12 cellular contexts compared by ENCODE assay signal in the genomic region with DNA sequence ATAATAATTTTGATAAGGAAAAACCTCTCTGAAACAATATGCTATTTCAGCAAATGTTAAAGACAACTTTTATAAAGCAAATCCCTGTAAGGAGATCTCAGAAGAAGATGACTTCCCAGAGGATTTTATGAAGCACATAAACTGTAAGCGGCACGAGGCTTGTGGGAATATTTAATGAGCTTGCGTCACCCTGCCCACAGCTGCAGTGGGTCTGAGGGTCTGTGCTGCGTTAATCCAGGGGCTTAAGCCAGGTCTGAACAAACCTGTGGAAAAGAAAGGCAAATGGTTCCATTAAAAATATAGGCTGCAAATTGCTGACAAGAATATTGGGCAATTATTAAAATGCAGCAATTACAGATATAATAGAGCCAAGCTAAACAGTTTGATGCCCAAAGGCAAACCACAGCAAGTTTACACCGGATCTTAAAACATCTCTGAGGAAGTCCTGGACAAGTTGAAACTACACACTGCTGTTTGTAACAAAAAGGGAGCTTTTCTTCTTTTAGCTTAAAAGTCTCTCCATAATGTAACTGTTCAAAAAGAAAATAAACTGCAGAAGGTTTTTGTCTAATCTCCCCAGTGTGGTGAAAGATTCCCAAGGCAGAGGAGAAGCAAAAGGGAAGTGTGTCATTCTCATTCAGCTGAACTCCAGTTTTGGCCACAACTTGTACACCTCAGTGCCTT. TPM values are rescaled to one million over a fixed set of nuclear protein-coding genes. Genes with fewer than 3 reads are reported as not detected.
DNase-seq lines count a peak whose midpoint lies in the region; ATAC-seq and TF ChIP-seq lines count a peak whose summit lies in the region.
"Had no signal": no experiment of that assay in that cellular context is flagged by ENCODE, and none has a peak within 500 bp of the region (broad histone marks: within the 10 kb centered on the region; RNA-seq: fewer than 3 reads in every experiment).

No MANE protein-coding gene starts in this region.

- H3K4me3 Mint-ChIP-seq in CD4-positive, alpha-beta T cell = no peak overlapping the region
- H3K4me3 Mint-ChIP-seq: activated naive CD4-positive, alpha-beta T cell treated with anti-CD3 and anti-CD28 coated beads, Interleukin-2, amount 50 U/mL, for 24 hours had no signal

- H3K27ac Mint-ChIP-seq in CD4-positive, alpha-beta T cell = no peak overlapping the region
- H3K27ac Mint-ChIP-seq: activated naive CD4-positive, alpha-beta T cell treated with anti-CD3 and anti-CD28 coated beads, Interleukin-2, amount 50 U/mL, for 24 hours had no signal

- H3K4me3 ChIP-seq in AG04450 (ENCODE audit: low read depth, low read length) (no peak overlapping the region), breast epithelium (peak overlapping the region in 1 of 3 donors; percentile 45)
- H3K4me3 ChIP-seq: mucosa of descending colon had no signal

- TF ChIP-seq POLR2A in breast epithelium (IDR thresholded peaks at IDR 0.05) = no peak

- peaks cover 7% of the 10 kb centered on the region for H3K36me3 Mint-ChIP-seq in CD4-positive, alpha-beta T cell (ENCODE audit: low read depth)

- no peaks in the 10 kb centered on the region for H3K36me3 ChIP-seq in breast epithelium
- H3K36me3 ChIP-seq: BE2C had no signal

- CTCF ChIA-PET in AG04450 (lab: Charles Lee) = interaction anchor here (0.5 to 3.1 kb wide), 8 partner anchors 8 to 1781 kb away, joined by 3 to 14 read pairs (median 6); no protein-coding TSS in a partner anchor
- CTCF ChIA-PET in CD4-positive, alpha-beta T cell (lab: Charles Lee) = interaction anchor here (1.0 to 1.3 kb wide), 2 partner anchors 8 to 13 kb away, joined by 3 to 4 read pairs; no protein-coding TSS in a partner anchor

- no peaks in the 10 kb centered on the region for H3K27me3 Mint-ChIP-seq in CD4-positive, alpha-beta T cell
- H3K27me3 Mint-ChIP-seq: activated naive CD4-positive, alpha-beta T cell treated with anti-CD3 and anti-CD28 coated beads, Interleukin-2, amount 50 U/mL, for 24 hours had no signal

- peaks cover 3 to 6% of the 10 kb centered on the region in 2 donors for H3K4me1 ChIP-seq in breast epithelium
- H3K4me1 ChIP-seq: BE2C had no signal

- H3K4me1 Mint-ChIP-seq in CD4-positive, alpha-beta T cell (ENCODE audit: low read depth) = peaks cover 13% of the 10 kb centered on the region

- ATAC-seq in GM21423 (IDR thresholded peaks at IDR 0.05; ENCODE audit: unreplicated experiment) = no peak
- no peak for ATAC-seq in CD4-positive, alpha-beta T cell (ENCODE audit: poor library complexity)
- ATAC-seq: mucosa of descending colon had no signal

- H3K9me3 Mint-ChIP-seq in CD4-positive, alpha-beta T cell = no peaks in the 10 kb centered on the region
- H3K9me3 Mint-ChIP-seq: activated naive CD4-positive, alpha-beta T cell treated with anti-CD3 and anti-CD28 coated beads, Interleukin-2, amount 50 U/mL, for 24 hours had no signal

- POLR2A ChIA-PET in AG04450 (lab: Yijun Ruan, JAX) = interaction anchor here (1.4 kb wide), 1 partner anchor 19 kb away, joined by 3 read pairs; no protein-coding TSS in a partner anchor
- POLR2A ChIA-PET in CD4-positive, alpha-beta T cell (lab: Charles Lee) = no interaction called here

- no peak for TF ChIP-seq CTCF in AG04450 (IDR thresholded peaks at IDR 0.05; ENCODE audit: low read depth, low read length)
- TF ChIP-seq CTCF in breast epithelium (IDR thresholded peaks at IDR 0.05) = no peak
- TF ChIP-seq CTCF in CD4-positive, alpha-beta T cell (IDR thresholded peaks at IDR 0.05) = no peak

- H3K27ac ChIP-seq in AG04450 (ENCODE audit: low read depth, low read length) (peak overlapping the region; percentile 4), breast epithelium (peak overlapping the region; percentile 67 to 69)
- H3K27ac ChIP-seq in CD4-positive, alpha-beta T cell (ENCODE audit: low read depth, low read length) = no peak overlapping the region

- intact Hi-C loops in breast epithelium (cut with DNase I; ENCODE audit: low total_unique reads) = no loop called here
- intact Hi-C loops in CD4-positive, alpha-beta T cell (cut with DNase I, micrococcal nuclease) = no loop called here

- H3K9me3 ChIP-seq in AG04450 (ENCODE audit: control insufficient read depth, insufficient read depth, low read length) = no peaks in the 10 kb centered on the region
- H3K9me3 ChIP-seq in breast epithelium = no peaks in the 10 kb centered on the region
- no peaks in the 10 kb centered on the region for H3K9me3 ChIP-seq in CD4-positive, alpha-beta T cell (ENCODE audit: control insufficient read depth, low read length)
- H3K9me3 ChIP-seq: BE2C, mucosa of descending colon had no signal

- H3K27me3 ChIP-seq in AG04450 (ENCODE audit: control insufficient read depth, insufficient read depth, low read length) = no peaks in the 10 kb centered on the region
- no peaks in the 10 kb centered on the region for H3K27me3 ChIP-seq in breast epithelium
- H3K27me3 ChIP-seq in CD4-positive, alpha-beta T cell (ENCODE audit: control insufficient read depth, insufficient read depth, low read length) = no peaks in the 10 kb centered on the region
- H3K27me3 ChIP-seq: BE2C had no signal

- DNase-seq in AG04450 (ENCODE audit: low read depth, low spot score) (no peak), NCI-H1048 (lab: John Stamatoyannopoulos, UW) (peak; percentile 62), breast epithelium (ENCODE audit: low spot score in 2 of 2) (peak in 1 of 2 donors; percentile 44), kidney tubule cell (ENCODE audit: low spot score) (peak; percentile 72), iPS-NIHi11 (ENCODE audit: low spot score) (no peak), nucleus accumbens (lab: John Stamatoyannopoulos, UW) (no peak)
- DNase-seq in CD4-positive, alpha-beta T cell = no peak
- DNase-seq: BE2C, erythroblast, mucosa of descending colon had no signal

RNA-seq across cellular contexts. Expression of gene TGFBR3, which starts 21.8 kb away (rescaled TPM):
- 24.2 and 36.5 TPM in 2 replicates for polyA plus RNA-seq in AG04450 (2011; rRNA removed)
- 88.9 and 89.2 TPM in 2 replicates for polyA minus RNA-seq in AG04450 (2011; rRNA and poly(A)+ RNA removed)
- 100 to 1,000 TPM; 127 to 287 (median 167) TPM for total RNA-seq in breast epithelium
- total RNA-seq in CD4-positive, alpha-beta T cell = 10 to 100 TPM; 31.5 to 36.6 TPM

Comparison
In these comparisons a context has a peak if more than half of its experiments do, and no peak if none do; other contexts are left out.
1. DNase-seq: peak in NCI-H1048 (single experiment) and kidney tubule cell (single experiment); none in AG04450 (single experiment), CD4-positive, alpha-beta T cell (0 of 10), iPS-NIHi11 (single experiment) and nucleus accumbens (0 of 56).